In genomic region chr13:93670858-93671257, GRCh38 we compare ENCODE assay signal across 22 cellular contexts.
"Had no signal": no experiment of that assay in that cellular context is flagged by ENCODE, and none has a peak within 500 bp of the region (broad histone marks: within the 10 kb centered on the region; RNA-seq: fewer than 3 reads in every experiment).

No MANE protein-coding gene starts in this region.

- H3K4me3 ChIP-seq: esophagus squamous epithelium, hepatocyte, left ventricle myocardium inferior, lower lobe of right lung, skin epidermis, stomach, thoracic aorta, transverse colon had no signal

- DNase-seq: dermis blood vessel endothelial cell; esophagus squamous epithelium; foreskin keratinocyte; head of caudate nucleus; kidney; left cardiac atrium; left ventricle myocardium inferior; lower lobe of right lung; natural killer cell; posterior cingulate gyrus; stimulated activated CD4-positive, alpha-beta T cell treated with anti-CD3 and anti-CD28 coated beads, Interleukin-12 subunit alpha, Interleukin-12 subunit beta, amount 100 ng/mL, for 4 hours; stimulated activated naive CD4-positive, alpha-beta T cell; stomach; substantia nigra; transverse colon had no signal

- H3K27me3 ChIP-seq: esophagus squamous epithelium, foreskin keratinocyte, hepatocyte, stomach, transverse colon had no signal

- H3K9me3 ChIP-seq: esophagus squamous epithelium, left ventricle myocardium inferior, lower lobe of right lung, stomach, thoracic aorta, transverse colon had no signal

- H3K4me1 ChIP-seq: esophagus squamous epithelium, foreskin keratinocyte, left ventricle myocardium inferior, lower lobe of right lung, stomach, transverse colon had no signal

- H3K36me3 Mint-ChIP-seq: memory B cell, mesothelial cell of epicardium, natural killer cell had no signal

- H3K4me3 Mint-ChIP-seq: memory B cell, mesothelial cell of epicardium, natural killer cell, neural crest cell had no signal

- H3K9me3 Mint-ChIP-seq: mesothelial cell of epicardium, neural crest cell had no signal

- H3K27me3 Mint-ChIP-seq: memory B cell had no signal

- H3K4me1 Mint-ChIP-seq: memory B cell, natural killer cell, neural crest cell had no signal

- H3K27ac Mint-ChIP-seq: memory B cell, mesothelial cell of epicardium, natural killer cell had no signal

- H3K27ac ChIP-seq: esophagus squamous epithelium, foreskin keratinocyte, hepatocyte, left ventricle myocardium inferior, lower lobe of right lung, skin epidermis, stomach, transverse colon had no signal

- H3K36me3 ChIP-seq: esophagus squamous epithelium, left ventricle myocardium inferior, lower lobe of right lung, stomach, thoracic aorta, transverse colon had no signal

- ATAC-seq: foreskin keratinocyte, left cardiac atrium, lower lobe of right lung, natural killer cell, sciatic nerve had no signal
